In the genomic region with DNA sequence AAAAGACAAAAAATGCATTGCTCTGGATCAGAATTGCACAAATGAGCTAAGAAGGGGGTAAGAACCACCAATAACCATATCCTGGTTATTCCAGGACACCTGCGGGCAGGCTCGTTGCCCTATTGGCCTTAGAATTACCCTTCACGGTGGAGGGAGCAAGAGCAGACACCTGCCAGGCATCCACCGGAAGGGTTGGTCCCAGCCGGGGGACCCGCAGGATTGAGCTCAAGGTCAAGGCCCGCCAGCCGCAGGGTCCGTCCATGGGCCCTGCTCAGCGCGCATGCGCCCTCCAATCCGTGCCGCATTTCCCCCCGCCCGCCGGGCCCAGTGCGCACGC, we compare ENCODE assay signal across 8 cellular contexts. TPM values are rescaled to one million over a fixed set of nuclear protein-coding genes. Genes with fewer than 3 reads are reported as not detected.
DNase-seq lines count a peak whose midpoint lies in the region; ATAC-seq and TF ChIP-seq lines count a peak whose summit lies in the region.

No MANE protein-coding gene starts in this region.

- intact Hi-C loops in gastrocnemius medialis (cut with DNase I; ENCODE audit: low total_unique reads) = loop anchor here (5.0 to 10.0 kb wide), 3 partner anchors 397 to 1213 kb away; a partner anchor contains a TSS

- H3K27me3 Mint-ChIP-seq in WTC11 (ENCODE audit: low read depth) (no peaks in the 10 kb centered on the region), glutamatergic neuron (ENCODE audit: unreplicated experiment) (peaks cover 16% of the 10 kb centered on the region)

- H3K4me3 Mint-ChIP-seq in WTC11 = peak overlapping the region; percentile 93
- peak overlapping the region; percentile 92 for H3K4me3 Mint-ChIP-seq in glutamatergic neuron (ENCODE audit: unreplicated experiment)

- H3K9me3 Mint-ChIP-seq in WTC11 = no peaks in the 10 kb centered on the region
- peaks cover 26% of the 10 kb centered on the region for H3K9me3 Mint-ChIP-seq in glutamatergic neuron (ENCODE audit: unreplicated experiment)

- CTCF ChIA-PET in WTC11 (lab: Charles Lee) = no interaction called here

- TF ChIP-seq POLR2A in gastrocnemius medialis (IDR thresholded peaks at IDR 0.05) = no peak

- POLR2A ChIA-PET in WTC11 (lab: Charles Lee) = no interaction called here

- no peaks in the 10 kb centered on the region for H3K27me3 ChIP-seq in gastrocnemius medialis

- peak overlapping the region; percentile 88 for H3K27ac Mint-ChIP-seq in WTC11
- peak overlapping the region; percentile 85 for H3K27ac Mint-ChIP-seq in glutamatergic neuron (ENCODE audit: unreplicated experiment)

- DNase-seq in WTC11 (ENCODE audit: low spot score) = peak; percentile 84
- peak; percentile 97 for DNase-seq in glutamatergic neuron
- DNase-seq in gastrocnemius medialis = no peak

- H3K27ac ChIP-seq in 22Rv1 (peak overlapping the region; percentile 99), gastrocnemius medialis (peak overlapping the region; percentile 98 to 100 (median 98))

- peak overlapping the region; percentile 85 to 100 (median 98) for H3K4me3 ChIP-seq in gastrocnemius medialis

- H3K4me1 ChIP-seq in gastrocnemius medialis = peaks cover 38 to 57% of the 10 kb centered on the region in 2 donors

- H3K9me3 ChIP-seq in gastrocnemius medialis = no peaks in the 10 kb centered on the region

- ATAC-seq in GM21447 (IDR thresholded peaks at IDR 0.05; ENCODE audit: unreplicated experiment) (peak; percentile 40), WTC11 (peak; percentile 6), gastrocnemius medialis (no peak), GM19035 (IDR thresholded peaks at IDR 0.05; ENCODE audit: unreplicated experiment) (no peak), HG02840 (IDR thresholded peaks at IDR 0.05; ENCODE audit: low FRiP score, unreplicated experiment) (no peak), HG02798 (IDR thresholded peaks at IDR 0.05; ENCODE audit: poor library complexity, unreplicated experiment) (no peak)

- TF ChIP-seq CTCF in 22Rv1 (IDR thresholded peaks at IDR 0.05) (no peak), WTC11 (IDR thresholded peaks at IDR 0.05) (no peak), glutamatergic neuron (IDR thresholded peaks at IDR 0.05; ENCODE audit: partially characterized antibody, unreplicated experiment) (no peak), gastrocnemius medialis (IDR thresholded peaks at IDR 0.05 in 4 of 5, conservative IDR thresholded peaks at IDR 0.05 in 1 of 5) (no peak)

- H3K4me1 Mint-ChIP-seq in WTC11 (peaks cover 53% of the 10 kb centered on the region), glutamatergic neuron (ENCODE audit: low read depth, unreplicated experiment) (peaks cover 16% of the 10 kb centered on the region)

- in situ Hi-C loops in gastrocnemius medialis (cut with MboI; ENCODE audit: low sequenced_read_pairs in 4 of 4) = loop anchor here in 1 of 4 donors (10.0 kb wide), 1 partner anchor 63 kb away; a partner anchor contains a TSS

- peaks cover 57% of the 10 kb centered on the region for H3K36me3 Mint-ChIP-seq in WTC11
- peaks cover 6% of the 10 kb centered on the region for H3K36me3 Mint-ChIP-seq in glutamatergic neuron (ENCODE audit: unreplicated experiment)

- H3K36me3 ChIP-seq in gastrocnemius medialis = peaks cover 2 to 50% of the 10 kb centered on the region in 2 donors

TF ChIP-seq in WTC11, 78 proteins besides CTCF, POLR2A, EP300 and RAD21:
- TF ChIP-seq, protein P1, sequence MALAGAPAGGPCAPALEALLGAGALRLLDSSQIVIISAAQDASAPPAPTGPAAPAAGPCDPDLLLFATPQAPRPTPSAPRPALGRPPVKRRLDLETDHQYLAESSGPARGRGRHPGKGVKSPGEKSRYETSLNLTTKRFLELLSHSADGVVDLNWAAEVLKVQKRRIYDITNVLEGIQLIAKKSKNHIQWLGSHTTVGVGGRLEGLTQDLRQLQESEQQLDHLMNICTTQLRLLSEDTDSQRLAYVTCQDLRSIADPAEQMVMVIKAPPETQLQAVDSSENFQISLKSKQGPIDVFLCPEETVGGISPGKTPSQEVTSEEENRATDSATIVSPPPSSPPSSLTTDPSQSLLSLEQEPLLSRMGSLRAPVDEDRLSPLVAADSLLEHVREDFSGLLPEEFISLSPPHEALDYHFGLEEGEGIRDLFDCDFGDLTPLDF (CRISPR knock-in tag; IDR thresholded peaks at IDR 0.05) = 0 out of 2 replicates have a peak, but pooled peaks have one; percentile 20
- TF ChIP-seq, protein P2, sequence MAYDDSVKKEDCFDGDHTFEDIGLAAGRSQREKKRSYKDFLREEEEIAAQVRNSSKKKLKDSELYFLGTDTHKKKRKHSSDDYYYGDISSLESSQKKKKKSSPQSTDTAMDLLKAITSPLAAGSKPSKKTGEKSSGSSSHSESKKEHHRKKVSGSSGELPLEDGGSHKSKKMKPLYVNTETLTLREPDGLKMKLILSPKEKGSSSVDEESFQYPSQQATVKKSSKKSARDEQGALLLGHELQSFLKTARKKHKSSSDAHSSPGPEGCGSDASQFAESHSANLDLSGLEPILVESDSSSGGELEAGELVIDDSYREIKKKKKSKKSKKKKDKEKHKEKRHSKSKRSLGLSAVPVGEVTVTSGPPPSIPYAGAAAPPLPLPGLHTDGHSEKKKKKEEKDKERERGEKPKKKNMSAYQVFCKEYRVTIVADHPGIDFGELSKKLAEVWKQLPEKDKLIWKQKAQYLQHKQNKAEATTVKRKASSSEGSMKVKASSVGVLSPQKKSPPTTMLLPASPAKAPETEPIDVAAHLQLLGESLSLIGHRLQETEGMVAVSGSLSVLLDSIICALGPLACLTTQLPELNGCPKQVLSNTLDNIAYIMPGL (CRISPR knock-in tag; IDR thresholded peaks at IDR 0.05) = no peak
- TF ChIP-seq ZNF416 (CRISPR knock-in tag; IDR thresholded peaks at IDR 0.05) (peak; percentile 61; the same call in 1 of the 2 replicates), ZNF671 (CRISPR knock-in tag; IDR thresholded peaks at IDR 0.05) (0 out of 2 replicates have a peak, but pooled peaks have one; percentile 40)

RNA-seq across cellular contexts. Expression of a gene that starts 0.6 kb away (rescaled TPM):
- total RNA-seq in WTC11 (2021) (627 to 722 TPM (median 720 TPM) in 3 replicates), glutamatergic neuron (ENCODE audit: unreplicated experiment) (411 TPM), gastrocnemius medialis (10 to 100 TPM; 60.0 to 69.9 (median 65.1) TPM)

RNA-seq across cellular contexts. Expression of a gene that starts 54.8 kb away (rescaled TPM):
- total RNA-seq in WTC11 (2021) (0.26 to 0.48 TPM in 2 of 3 replicates, not detected in the other), glutamatergic neuron (ENCODE audit: unreplicated experiment) (not detected), gastrocnemius medialis (1 to 10 TPM; 2.8 to 8.0 (median 5.6) TPM)

Comparison
In these comparisons a context has a peak if more than half of its experiments do, and no peak if none do; other contexts are left out.
1. ATAC-seq: peak in GM21447 (single experiment) and WTC11 (single experiment); none in gastrocnemius medialis (0 of 2), GM19035 (single experiment), HG02840 (single experiment) and HG02798 (single experiment).
2. DNase-seq: peak in WTC11 (single experiment) and glutamatergic neuron (single experiment); none in gastrocnemius medialis (0 of 2).